ENCODE assay signal across 1 cellular context in genomic region chr9:105307731-105308130, GRCh38.
TF ChIP-seq lines count a peak whose summit lies in the region.

No MANE protein-coding gene starts in this region.

TF ChIP-seq in IMR-90, 13 proteins besides CTCF, POLR2A, EP300 and RAD21 (continued from another document):
- TF ChIP-seq CHD1 (IDR thresholded peaks at IDR 0.05; ENCODE audit: low read depth, low read length) (no peak), RFX5 (IDR thresholded peaks at IDR 0.05; ENCODE audit: low read depth, low read length) (no peak)
